11 cellular contexts compared by ENCODE assay signal in the genomic region with DNA sequence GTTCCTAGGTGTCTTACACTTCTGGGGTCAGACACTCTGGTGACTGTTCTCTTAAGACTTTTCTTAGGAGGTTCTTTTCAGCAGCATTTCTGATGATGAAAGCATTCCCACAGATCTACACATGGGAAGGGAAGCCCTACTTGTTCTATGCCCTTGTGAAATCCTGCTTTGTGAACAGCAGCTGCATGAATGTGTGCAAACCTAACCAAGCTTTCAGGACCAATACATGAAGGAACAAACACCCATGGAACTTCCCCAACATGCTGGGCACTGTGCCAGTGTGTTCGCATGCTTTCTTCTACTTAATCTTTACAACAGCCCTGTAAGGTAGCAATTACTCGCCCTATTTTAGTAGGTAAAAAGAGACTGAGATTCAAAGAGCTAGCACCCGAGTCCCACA.
DNase-seq lines count a peak whose midpoint lies in the region; ATAC-seq and TF ChIP-seq lines count a peak whose summit lies in the region.
"Had no signal": no experiment of that assay in that cellular context is flagged by ENCODE, and none has a peak within 500 bp of the region (broad histone marks: within the 10 kb centered on the region; RNA-seq: fewer than 3 reads in every experiment).

No MANE protein-coding gene starts in this region.

- intact Hi-C loops in prostate gland (cut with DNase I) = no loop called here

- no peak overlapping the region for H3K9ac ChIP-seq in GM23248

- no peak overlapping the region for H3K4me2 ChIP-seq in GM23248 (ENCODE audit: unreplicated experiment)

- peak; percentile 66 for DNase-seq in GM23248
- peak in 2 of 3 donors; percentile 63 to 67 for DNase-seq in Peyer's patch
- peak; percentile 68 to 78 for DNase-seq in foreskin keratinocyte
- DNase-seq in prostate gland (ENCODE audit: low spot score) = peak; percentile 58
- no peak for DNase-seq in HCEC 1CT
- no peak for DNase-seq in activated CD4-positive, alpha-beta T cell treated with anti-CD3 and anti-CD28 coated beads for 48 hours
- DNase-seq in NCI-H146 treated with DMSO at 0.1 percent for 48 hours (lab: John Stamatoyannopoulos, UW; ENCODE audit: unreplicated experiment) = no peak
- DNase-seq: CD4-positive, alpha-beta memory T cell; MG63 had no signal

- no peaks in the 10 kb centered on the region for H3K79me2 ChIP-seq in GM23248 (ENCODE audit: insufficient read depth)

- H2AFZ ChIP-seq in GM23248 = no peak overlapping the region

- TF ChIP-seq CTCF in Peyer's patch (IDR thresholded peaks at IDR 0.05) (no peak), foreskin keratinocyte (conservative IDR thresholded peaks at IDR 0.05) (no peak), prostate gland (IDR thresholded peaks at IDR 0.05) (no peak)

- in situ Hi-C loops in GM23248 (cut with MboI) = no loop called here

- TF ChIP-seq POLR2A in Peyer's patch (IDR thresholded peaks at IDR 0.05) (no peak), prostate gland (IDR thresholded peaks at IDR 0.05) (no peak)

- no peak overlapping the region for H3K4me3 ChIP-seq in GM23248
- H3K4me3 ChIP-seq in Peyer's patch = no peak overlapping the region
- H3K4me3 ChIP-seq in prostate gland = no peak overlapping the region
- H3K4me3 ChIP-seq: breast epithelium, MG63 had no signal

- H3K27me3 ChIP-seq in GM23248 (replicated peaks; ENCODE audit: insufficient read depth) = no peaks in the 10 kb centered on the region
- H3K27me3 ChIP-seq in Peyer's patch = no peaks in the 10 kb centered on the region
- no peaks in the 10 kb centered on the region for H3K27me3 ChIP-seq in foreskin keratinocyte
- no peaks in the 10 kb centered on the region for H3K27me3 ChIP-seq in prostate gland (replicated peaks; ENCODE audit: insufficient read depth)
- H3K27me3 ChIP-seq: breast epithelium, MG63 had no signal

- 98 to 100% methylated on average over 3 of the region's 3 CpGs for WGBS in GM23248 (ENCODE audit: low coverage in 1 of 2, low lambda C conversion rate in 2 of 2, missing lambda C conversion rate in 2 of 2), 2 experiments
- WGBS in prostate gland = 31% methylated on average over 3 of the region's 3 CpGs

- no peaks in the 10 kb centered on the region for H3K9me3 ChIP-seq in GM23248 (ENCODE audit: low read depth)
- H3K9me3 ChIP-seq in Peyer's patch = no peaks in the 10 kb centered on the region
- no peaks in the 10 kb centered on the region for H3K9me3 ChIP-seq in prostate gland
- H3K9me3 ChIP-seq: breast epithelium, MG63 had no signal

- H3K27ac ChIP-seq in GM23248 (no peak overlapping the region), Peyer's patch (no peak overlapping the region), foreskin keratinocyte (no peak overlapping the region), prostate gland (no peak overlapping the region)
- H3K27ac ChIP-seq: breast epithelium had no signal

- H3K4me1 ChIP-seq in GM23248 (ENCODE audit: insufficient read depth) (peaks cover 23% of the 10 kb centered on the region), Peyer's patch (peaks cover 0 to 11% (median 0%) of the 10 kb centered on the region in 4 donors), foreskin keratinocyte (peaks cover 4% of the 10 kb centered on the region), prostate gland (replicated peaks) (no peaks in the 10 kb centered on the region)
- H3K4me1 ChIP-seq: breast epithelium had no signal

- H3K9me2 ChIP-seq in GM23248 (ENCODE audit: insufficient read depth) = no peaks in the 10 kb centered on the region

- peaks cover 15% of the 10 kb centered on the region for H3F3A ChIP-seq in GM23248 (ENCODE audit: insufficient read depth)

- ATAC-seq in foreskin keratinocyte (no peak), HG03159 (IDR thresholded peaks at IDR 0.05; ENCODE audit: unreplicated experiment) (no peak)

- no peaks in the 10 kb centered on the region for H4K20me1 ChIP-seq in GM23248 (ENCODE audit: insufficient read depth)

- H3K36me3 ChIP-seq in GM23248 (ENCODE audit: low read depth) (no peaks in the 10 kb centered on the region), Peyer's patch (no peaks in the 10 kb centered on the region), prostate gland (no peaks in the 10 kb centered on the region)
- H3K36me3 ChIP-seq: breast epithelium, MG63 had no signal

Comparison
In these comparisons a context has a peak if more than half of its experiments do, and no peak if none do; other contexts are left out.
1. DNase-seq: peak in GM23248 (single experiment), Peyer's patch (2 of 3), foreskin keratinocyte (2 of 2) and prostate gland (single experiment); none in HCEC 1CT (single experiment), activated CD4-positive, alpha-beta T cell treated with anti-CD3 and anti-CD28 coated beads for 48 hours (single experiment) and NCI-H146 treated with DMSO at 0.1 percent for 48 hours (single experiment).